In the genomic region with DNA sequence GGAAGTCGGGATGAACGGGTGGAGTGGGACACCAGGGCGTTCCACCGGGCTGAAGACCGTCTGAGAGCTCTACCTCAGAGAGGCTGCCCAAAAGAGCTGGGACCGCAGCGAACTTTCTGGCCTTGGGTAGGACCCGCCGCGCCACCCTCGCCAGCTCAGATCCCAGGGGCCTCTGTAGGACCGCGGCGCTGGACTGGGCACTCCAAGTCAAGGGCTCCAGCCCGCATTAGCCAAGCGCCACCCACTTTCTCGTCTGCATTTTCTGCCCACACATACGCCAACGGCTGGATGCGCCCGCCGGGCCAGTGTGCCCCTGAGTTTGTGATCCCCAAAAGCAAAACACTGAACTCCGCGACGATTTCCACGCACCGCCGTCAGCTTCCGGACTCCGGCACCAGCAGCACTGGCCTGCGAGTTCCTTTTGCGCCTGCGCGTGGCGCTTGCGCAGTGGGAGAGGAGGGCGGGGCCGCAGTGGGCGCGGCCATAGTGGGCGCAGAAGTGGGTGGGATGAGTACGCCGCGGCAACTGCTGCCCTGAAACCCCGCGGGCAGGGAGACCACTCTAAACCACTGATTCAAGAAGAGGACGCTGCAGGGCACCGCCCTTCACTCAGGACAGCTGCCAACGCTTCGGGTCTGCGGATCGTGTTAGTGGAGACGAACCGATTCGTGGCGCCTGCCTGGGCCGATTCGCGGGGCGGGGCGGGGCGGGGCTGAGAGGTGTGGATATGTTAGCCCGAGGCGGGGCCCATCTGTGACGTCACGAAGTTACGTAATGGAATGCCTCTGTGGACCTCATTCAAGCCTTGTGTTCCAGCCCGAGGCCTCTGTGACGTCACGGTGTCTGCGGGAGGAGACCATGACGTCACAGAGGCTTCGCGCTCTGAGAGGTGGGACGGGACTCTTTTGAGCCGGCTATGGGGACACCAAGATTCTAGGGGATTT, we compare ENCODE assay signal across 1 cellular context.
A peak's percentile ranks its signal among the peaks of the same experiment; 100 is the strongest.
TF ChIP-seq lines count a peak whose summit lies in the region.

No MANE protein-coding gene starts in this region.

TF ChIP-seq in HCT116, 20 proteins besides CTCF, POLR2A, EP300 and RAD21 (continued from another document):
- TF ChIP-seq, protein P1, sequence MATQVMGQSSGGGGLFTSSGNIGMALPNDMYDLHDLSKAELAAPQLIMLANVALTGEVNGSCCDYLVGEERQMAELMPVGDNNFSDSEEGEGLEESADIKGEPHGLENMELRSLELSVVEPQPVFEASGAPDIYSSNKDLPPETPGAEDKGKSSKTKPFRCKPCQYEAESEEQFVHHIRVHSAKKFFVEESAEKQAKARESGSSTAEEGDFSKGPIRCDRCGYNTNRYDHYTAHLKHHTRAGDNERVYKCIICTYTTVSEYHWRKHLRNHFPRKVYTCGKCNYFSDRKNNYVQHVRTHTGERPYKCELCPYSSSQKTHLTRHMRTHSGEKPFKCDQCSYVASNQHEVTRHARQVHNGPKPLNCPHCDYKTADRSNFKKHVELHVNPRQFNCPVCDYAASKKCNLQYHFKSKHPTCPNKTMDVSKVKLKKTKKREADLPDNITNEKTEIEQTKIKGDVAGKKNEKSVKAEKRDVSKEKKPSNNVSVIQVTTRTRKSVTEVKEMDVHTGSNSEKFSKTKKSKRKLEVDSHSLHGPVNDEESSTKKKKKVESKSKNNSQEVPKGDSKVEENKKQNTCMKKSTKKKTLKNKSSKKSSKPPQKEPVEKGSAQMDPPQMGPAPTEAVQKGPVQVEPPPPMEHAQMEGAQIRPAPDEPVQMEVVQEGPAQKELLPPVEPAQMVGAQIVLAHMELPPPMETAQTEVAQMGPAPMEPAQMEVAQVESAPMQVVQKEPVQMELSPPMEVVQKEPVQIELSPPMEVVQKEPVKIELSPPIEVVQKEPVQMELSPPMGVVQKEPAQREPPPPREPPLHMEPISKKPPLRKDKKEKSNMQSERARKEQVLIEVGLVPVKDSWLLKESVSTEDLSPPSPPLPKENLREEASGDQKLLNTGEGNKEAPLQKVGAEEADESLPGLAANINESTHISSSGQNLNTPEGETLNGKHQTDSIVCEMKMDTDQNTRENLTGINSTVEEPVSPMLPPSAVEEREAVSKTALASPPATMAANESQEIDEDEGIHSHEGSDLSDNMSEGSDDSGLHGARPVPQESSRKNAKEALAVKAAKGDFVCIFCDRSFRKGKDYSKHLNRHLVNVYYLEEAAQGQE (IDR thresholded peaks at IDR 0.05; ENCODE audit: low read depth) = no peak
- TF ChIP-seq, protein P2, sequence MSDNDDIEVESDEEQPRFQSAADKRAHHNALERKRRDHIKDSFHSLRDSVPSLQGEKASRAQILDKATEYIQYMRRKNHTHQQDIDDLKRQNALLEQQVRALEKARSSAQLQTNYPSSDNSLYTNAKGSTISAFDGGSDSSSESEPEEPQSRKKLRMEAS (IDR thresholded peaks at IDR 0.05) = peak; percentile 37; the same call in 1 of the 2 replicates
- TF ChIP-seq POLR2AphosphoS5 (IDR thresholded peaks at IDR 0.05; ENCODE audit: low read depth, low read length) (peak; percentile 99), JUND (IDR thresholded peaks at IDR 0.05) (no peak), ELF1 (IDR thresholded peaks at IDR 0.05; ENCODE audit: borderline replicate concordance, low read depth) (no peak; the same call in 1 of the 2 replicates), SIN3A (IDR thresholded peaks at IDR 0.05; ENCODE audit: low read depth) (peak; percentile 94), SRF (IDR thresholded peaks at IDR 0.05; ENCODE audit: low read depth) (no peak), CBX3 (IDR thresholded peaks at IDR 0.05; ENCODE audit: low read depth) (no peak; the same call in 1 of the 2 replicates), EZH2 (IDR thresholded peaks at IDR 0.05) (no peak), SP1 (IDR thresholded peaks at IDR 0.05; ENCODE audit: low read depth) (peak; percentile 67), EGR1 (IDR thresholded peaks at IDR 0.05; ENCODE audit: low read depth) (peak; percentile 44; the same call in 1 of the 2 replicates), CEBPB (IDR thresholded peaks at IDR 0.05; ENCODE audit: low read depth) (peak; percentile 52; the same call in 1 of the 2 replicates), YY1 (IDR thresholded peaks at IDR 0.05; ENCODE audit: extremely low read depth, insufficient replicate concordance, low read depth, low read length) (peak; percentile 84), TCF7L2 (IDR thresholded peaks at IDR 0.05; ENCODE audit: borderline replicate concordance, extremely low read depth, insufficient read depth, insufficient read length) (no peak), FOSL1 (IDR thresholded peaks at IDR 0.05; ENCODE audit: low read depth) (no peak), ZNF274 (IDR thresholded peaks at IDR 0.05; ENCODE audit: low read depth, low read length) (no peak)
- TF ChIP-seq, protein P3, sequence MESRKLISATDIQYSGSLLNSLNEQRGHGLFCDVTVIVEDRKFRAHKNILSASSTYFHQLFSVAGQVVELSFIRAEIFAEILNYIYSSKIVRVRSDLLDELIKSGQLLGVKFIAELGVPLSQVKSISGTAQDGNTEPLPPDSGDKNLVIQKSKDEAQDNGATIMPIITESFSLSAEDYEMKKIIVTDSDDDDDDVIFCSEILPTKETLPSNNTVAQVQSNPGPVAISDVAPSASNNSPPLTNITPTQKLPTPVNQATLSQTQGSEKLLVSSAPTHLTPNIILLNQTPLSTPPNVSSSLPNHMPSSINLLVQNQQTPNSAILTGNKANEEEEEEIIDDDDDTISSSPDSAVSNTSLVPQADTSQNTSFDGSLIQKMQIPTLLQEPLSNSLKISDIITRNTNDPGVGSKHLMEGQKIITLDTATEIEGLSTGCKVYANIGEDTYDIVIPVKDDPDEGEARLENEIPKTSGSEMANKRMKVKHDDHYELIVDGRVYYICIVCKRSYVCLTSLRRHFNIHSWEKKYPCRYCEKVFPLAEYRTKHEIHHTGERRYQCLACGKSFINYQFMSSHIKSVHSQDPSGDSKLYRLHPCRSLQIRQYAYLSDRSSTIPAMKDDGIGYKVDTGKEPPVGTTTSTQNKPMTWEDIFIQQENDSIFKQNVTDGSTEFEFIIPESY (IDR thresholded peaks at IDR 0.05; ENCODE audit: extremely low read depth, insufficient replicate concordance, low read length) = peak; percentile 13
